17 cellular contexts compared by ENCODE assay signal in the genomic region with DNA sequence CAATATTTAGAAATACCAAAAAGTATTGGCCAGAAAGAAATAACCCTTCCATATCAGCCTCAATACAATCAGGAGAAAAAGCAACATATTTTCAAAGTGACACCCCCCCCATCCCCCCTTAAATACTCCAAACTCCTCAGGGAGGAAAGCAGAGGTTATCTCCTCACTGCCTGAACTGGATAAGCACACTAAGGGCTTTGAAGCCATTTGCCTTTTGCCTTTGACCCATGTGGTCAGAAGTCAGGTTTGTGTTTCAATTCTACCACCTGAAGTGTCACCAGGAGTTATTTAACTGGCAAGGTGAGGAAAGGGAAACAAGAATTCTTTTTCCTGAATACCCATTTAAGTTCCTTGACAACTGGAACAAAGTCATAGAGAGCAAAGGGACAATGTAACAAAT.
"Had no signal": no experiment of that assay in that cellular context is flagged by ENCODE, and none has a peak within 500 bp of the region (broad histone marks: within the 10 kb centered on the region; RNA-seq: fewer than 3 reads in every experiment).

No MANE protein-coding gene starts in this region.

- H3K36me3 Mint-ChIP-seq: immature natural killer cell, natural killer cell had no signal

- H3K27ac ChIP-seq: adrenal gland, neutrophil, pancreas had no signal

- H3K9me3 Mint-ChIP-seq: activated naive CD4-positive, alpha-beta T cell treated with anti-CD3 and anti-CD28 coated beads, Interleukin-2, amount 10 ng/mL, durations not matched to agents 7 days and 5 days; activated T-helper 2 cell treated with anti-CD3 and anti-CD28 coated beads, Interferon-gamma antibody, Interleukin-2, Interleukin-4, amounts not matched to agents 10 μg/mL and 5 μg/mL and 100 μg/mL, durations not matched to agents 14 hours and 24 hours and 36 hours; immature natural killer cell; natural killer cell had no signal

- H3K4me3 Mint-ChIP-seq: activated CD4-positive, alpha-beta T cell treated with anti-CD3 and anti-CD28 coated beads for 36 hours; activated naive CD4-positive, alpha-beta T cell treated with anti-CD3 and anti-CD28 coated beads, Interleukin-2, amount 10 ng/mL, durations not matched to agents 7 days and 5 days; immature natural killer cell; natural killer cell had no signal

- H3K27ac Mint-ChIP-seq: activated CD4-positive, alpha-beta T cell treated with anti-CD3 and anti-CD28 coated beads for 36 hours; activated naive CD4-positive, alpha-beta T cell treated with anti-CD3 and anti-CD28 coated beads, Interleukin-2, amount 10 ng/mL, durations not matched to agents 7 days and 5 days; activated T-helper 2 cell treated with anti-CD3 and anti-CD28 coated beads, Interferon-gamma antibody, Interleukin-2, Interleukin-4, amounts not matched to agents 10 μg/mL and 5 μg/mL and 100 μg/mL, durations not matched to agents 14 hours and 24 hours and 36 hours; immature natural killer cell; natural killer cell had no signal

- DNase-seq: activated CD4-positive, alpha-beta T cell treated with anti-CD3 and anti-CD28 coated beads for 36 hours; activated CD4-positive, alpha-beta T cell treated with anti-CD3 and anti-CD28 coated beads, Interleukin-2, amount 50 U/mL, for 48 hours; activated naive CD4-positive, alpha-beta T cell treated with anti-CD3 and anti-CD28 coated beads, Interleukin-2, amount 10 ng/mL, durations not matched to agents 7 days and 5 days; adrenal gland; cerebellar nuclear complex; cortex of kidney; immature natural killer cell; mesenchymal stem cell; natural killer cell; pancreas; sigmoid colon; stimulated activated naive CD4-positive, alpha-beta T cell had no signal

- H3K36me3 ChIP-seq: adrenal gland, neutrophil, pancreas had no signal

- ATAC-seq: activated CD4-positive, alpha-beta T cell treated with anti-CD3 and anti-CD28 coated beads for 36 hours; natural killer cell; pancreas had no signal

- FAIRE-seq: bronchial epithelial cell, endometrium, pancreas, TTC549 had no signal

- H3K4me3 ChIP-seq: adrenal gland, pancreas, sigmoid colon had no signal

- H3K27me3 Mint-ChIP-seq: activated CD4-positive, alpha-beta T cell treated with anti-CD3 and anti-CD28 coated beads for 36 hours had no signal

- H3K9me3 ChIP-seq: adrenal gland, neutrophil, pancreas, sigmoid colon had no signal

- H3K27me3 ChIP-seq: adrenal gland, neutrophil, pancreas, sigmoid colon had no signal
